1 cellular context compared by ENCODE assay signal in the genomic region with DNA sequence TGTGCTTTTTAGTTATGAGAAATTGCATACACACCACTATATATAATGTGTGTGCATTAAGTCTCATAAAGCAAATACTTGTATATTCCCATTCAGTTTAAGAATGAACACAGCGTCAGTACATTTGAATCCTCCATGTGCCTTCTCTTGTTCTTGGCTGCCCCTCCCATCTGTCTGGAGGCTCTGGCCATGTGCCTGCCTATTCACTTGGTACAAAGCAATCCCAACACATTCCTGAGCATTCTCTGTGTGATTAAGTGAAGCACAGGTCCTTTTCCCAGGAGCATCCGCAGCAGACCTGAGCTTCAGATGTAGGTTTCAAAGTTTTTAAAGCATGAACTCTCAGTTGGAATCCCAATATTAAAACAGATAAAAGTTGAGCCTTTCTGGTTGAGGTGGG.
TF ChIP-seq lines count a peak whose summit lies in the region.

No MANE protein-coding gene starts in this region.

TF ChIP-seq in H1, 55 proteins besides CTCF, POLR2A, EP300 and RAD21:
- TF ChIP-seq MAX (IDR thresholded peaks at IDR 0.05) = 0 out of 2 replicates have a peak, but pooled peaks have one; percentile 44
- 0 out of 2 replicates have a peak, but pooled peaks have one; percentile 33 for TF ChIP-seq TEAD4 (IDR thresholded peaks at IDR 0.05; ENCODE audit: low read depth, low read length)
- TF ChIP-seq KDM1A (IDR thresholded peaks at IDR 0.05; ENCODE audit: borderline replicate concordance, low read length) = no peak
- no peak for TF ChIP-seq ZNF274 (IDR thresholded peaks at IDR 0.05; ENCODE audit: borderline replicate concordance, extremely low read depth, low read length)
TF ChIP-seq in H1: peak in this region for 2.
